In genomic region chr10:77494789-77495541, GRCh38 we compare ENCODE assay signal across 21 cellular contexts.
"Had no signal": no experiment of that assay in that cellular context is flagged by ENCODE, and none has a peak within 500 bp of the region (broad histone marks: within the 10 kb centered on the region; RNA-seq: fewer than 3 reads in every experiment).

No MANE protein-coding gene starts in this region.

- H3K9me3 Mint-ChIP-seq: activated CD4-positive, alpha-beta memory T cell treated with anti-CD3 and anti-CD28 coated beads for 36 hours; activated naive CD4-positive, alpha-beta T cell treated with anti-CD3 and anti-CD28 coated beads for 36 hours; activated T-helper 2 cell treated with anti-CD3 and anti-CD28 coated beads, Interferon-gamma antibody, Interleukin-2, Interleukin-4, amounts not matched to agents 10 μg/mL and 5 μg/mL and 100 μg/mL, durations not matched to agents 14 hours and 24 hours and 36 hours; memory B cell; natural killer cell had no signal

- H3K27ac Mint-ChIP-seq: activated CD4-positive, alpha-beta memory T cell treated with anti-CD3 and anti-CD28 coated beads for 36 hours; activated CD4-positive, alpha-beta T cell treated with anti-CD3 and anti-CD28 coated beads for 36 hours; activated CD8-positive, alpha-beta memory T cell treated with anti-CD3 and anti-CD28 coated beads, Interleukin-2, amount 10 ng/mL, durations not matched to agents 7 days and 5 days; activated naive CD4-positive, alpha-beta T cell treated with anti-CD3 and anti-CD28 coated beads for 36 hours; activated T-helper 2 cell treated with anti-CD3 and anti-CD28 coated beads, Interferon-gamma antibody, Interleukin-2, Interleukin-4, amounts not matched to agents 10 μg/mL and 5 μg/mL and 100 μg/mL, durations not matched to agents 14 hours and 24 hours and 36 hours; memory B cell; natural killer cell; progenitor cell of endocrine pancreas had no signal

- H3K27ac ChIP-seq: vagina had no signal

- H3K4me3 ChIP-seq: ascending aorta, skin epidermis, tibial artery, vagina had no signal

- H3K36me3 ChIP-seq: tibial artery, vagina had no signal

- H3K4me3 Mint-ChIP-seq: activated CD4-positive, alpha-beta memory T cell treated with anti-CD3 and anti-CD28 coated beads for 36 hours; activated CD4-positive, alpha-beta T cell treated with anti-CD3 and anti-CD28 coated beads for 36 hours; activated CD8-positive, alpha-beta memory T cell treated with anti-CD3 and anti-CD28 coated beads, Interleukin-2, amount 10 ng/mL, durations not matched to agents 7 days and 5 days; activated naive CD4-positive, alpha-beta T cell treated with anti-CD3 and anti-CD28 coated beads for 36 hours; memory B cell; natural killer cell had no signal

- H3K27me3 ChIP-seq: ascending aorta, tibial artery, vagina had no signal

- H3K9me3 ChIP-seq: ascending aorta, tibial artery, vagina had no signal

- H3K4me1 Mint-ChIP-seq: activated CD4-positive, alpha-beta T cell treated with anti-CD3 and anti-CD28 coated beads for 36 hours; activated CD8-positive, alpha-beta memory T cell treated with anti-CD3 and anti-CD28 coated beads, Interleukin-2, amount 10 ng/mL, durations not matched to agents 7 days and 5 days; natural killer cell had no signal

- ATAC-seq: activated CD4-positive, alpha-beta T cell treated with anti-CD3 and anti-CD28 coated beads for 36 hours; activated CD8-positive, alpha-beta memory T cell treated with anti-CD3 and anti-CD28 coated beads, Interleukin-2, amount 10 ng/mL, durations not matched to agents 7 days and 5 days; esophagus mucosa; natural killer cell; right cardiac atrium had no signal

- DNase-seq: activated CD4-positive, alpha-beta memory T cell treated with anti-CD3 and anti-CD28 coated beads for 36 hours; activated CD4-positive, alpha-beta T cell treated with anti-CD3 and anti-CD28 coated beads for 36 hours; activated CD8-positive, alpha-beta memory T cell treated with anti-CD3 and anti-CD28 coated beads, Interleukin-2, amount 10 ng/mL, durations not matched to agents 7 days and 5 days; activated naive CD4-positive, alpha-beta T cell treated with anti-CD3 and anti-CD28 coated beads for 36 hours; activated T-cell treated with anti-CD3 and anti-CD28 coated beads, Interleukin-2, amount 50 U/mL, for 1 hour; kidney glomerular epithelial cell; left ventricle myocardium superior; natural killer cell; occipital lobe; right cardiac atrium; stimulated activated CD4-positive, alpha-beta T cell treated with anti-CD3 and anti-CD28 coated beads, Interleukin-15, amount 100 ng/mL, for 24 hours; stimulated activated CD4-positive, alpha-beta T cell treated with anti-CD3 and anti-CD28 coated beads, Interleukin-4, amount 100 ng/mL, for 1 hour; stimulated activated naive CD4-positive, alpha-beta T cell; tibial artery had no signal

- H3K36me3 Mint-ChIP-seq: activated CD4-positive, alpha-beta memory T cell treated with anti-CD3 and anti-CD28 coated beads for 36 hours; activated CD8-positive, alpha-beta memory T cell treated with anti-CD3 and anti-CD28 coated beads, Interleukin-2, amount 10 ng/mL, durations not matched to agents 7 days and 5 days; memory B cell; natural killer cell had no signal
